25 cellular contexts compared by ENCODE assay signal in the genomic region with DNA sequence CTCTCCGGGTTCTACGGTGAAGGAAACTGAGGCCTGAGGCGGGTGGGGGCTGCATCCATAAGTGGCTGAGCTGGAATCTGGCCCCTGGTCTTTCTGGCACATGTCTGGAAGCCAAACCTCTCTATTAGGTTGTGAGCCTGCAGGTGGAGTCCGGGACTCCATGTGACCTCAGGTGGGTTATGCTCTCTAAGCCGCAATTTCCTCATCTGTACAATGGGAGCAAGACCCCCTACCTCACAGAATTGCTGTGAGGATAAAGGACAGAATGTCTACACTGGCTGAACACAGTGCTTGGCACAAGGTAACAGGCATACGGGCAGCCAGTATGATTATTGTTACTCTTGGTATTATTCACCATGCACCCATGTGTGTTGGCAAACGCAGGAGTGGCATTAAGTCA. TPM values are rescaled to one million over a fixed set of nuclear protein-coding genes. Genes with fewer than 3 reads are reported as not detected.
DNase-seq lines count a peak whose midpoint lies in the region; ATAC-seq, FAIRE-seq and TF ChIP-seq lines count a peak whose summit lies in the region.
"Had no signal": no experiment of that assay in that cellular context is flagged by ENCODE, and none has a peak within 500 bp of the region (broad histone marks: within the 10 kb centered on the region; RNA-seq: fewer than 3 reads in every experiment).

No MANE protein-coding gene starts in this region.

- no peak overlapping the region for H3K4me3 ChIP-seq in IMR-90 (ENCODE audit: insufficient read depth, low read depth, low read length)
- no peak overlapping the region for H3K4me3 ChIP-seq in astrocyte (ENCODE audit: insufficient read depth, low read depth, low read length)
- H3K4me3 ChIP-seq in mesenchymal stem cell (ENCODE audit: insufficient read depth in 1 of 2, low read depth in 1 of 2, low read length in 2 of 2), result no peak overlapping the region
- H3K4me3 ChIP-seq: GM12878, GM23248, SK-N-MC had no signal

- 96% methylated on average over 3 of the region's 7 CpGs; no CpG with 5 or more reads in 1 of the 2 experiments for WGBS in IMR-90 (ENCODE audit: extremely low coverage in 2 of 2, insufficient read length in 1 of 2), 2 experiments
- 95% methylated on average over 7 of the region's 7 CpGs for WGBS in mesenchymal stem cell

- no peak overlapping the region for H3K27ac ChIP-seq in IMR-90 (ENCODE audit: insufficient read depth, low read length)
- no peak overlapping the region for H3K27ac ChIP-seq in astrocyte (ENCODE audit: low read depth, low read length)
- no peak overlapping the region for H3K27ac ChIP-seq in mesenchymal stem cell (ENCODE audit: low read length, poor library complexity, severe bottlenecking)
- H3K27ac ChIP-seq: GM23248, SK-N-MC had no signal

- peaks cover 52% of the 10 kb centered on the region for H3K36me3 ChIP-seq in IMR-90 (ENCODE audit: control insufficient read depth, insufficient read depth, low read length)
- H3K36me3 ChIP-seq in astrocyte (ENCODE audit: insufficient read depth, low read length), result peaks cover 36% of the 10 kb centered on the region
- peaks cover 23 to 72% of the 10 kb centered on the region in 2 experiments for H3K36me3 ChIP-seq in mesenchymal stem cell (ENCODE audit: control insufficient read depth in 1 of 2, insufficient read depth in 2 of 2, low read depth in 1 of 2, low read length in 2 of 2)

- H2AK9ac ChIP-seq in IMR-90 (replicated peaks; ENCODE audit: low read depth, low read length, poor library complexity), result peak overlapping the region; percentile 5

- H2BK15ac ChIP-seq in IMR-90 (ENCODE audit: low read depth, low read length) (no peak overlapping the region), mesenchymal stem cell (ENCODE audit: low read depth, poor library complexity, severe bottlenecking) (no peak overlapping the region)

- peaks cover 21% of the 10 kb centered on the region for H3K36me3 Mint-ChIP-seq in astrocyte (ENCODE audit: low read depth, unreplicated experiment)
- H3K36me3 Mint-ChIP-seq: CD4-positive, CD25-positive, alpha-beta regulatory T cell had no signal

- no peak overlapping the region for H4K8ac ChIP-seq in IMR-90 (ENCODE audit: low read depth in 2 of 2, low read length in 2 of 2)
- no peak overlapping the region for H4K8ac ChIP-seq in mesenchymal stem cell (ENCODE audit: low read length)

- H3K14ac ChIP-seq in IMR-90 (replicated peaks; ENCODE audit: low read depth, low read length) (no peak overlapping the region), mesenchymal stem cell (ENCODE audit: low read length in 2 of 2) (no peak overlapping the region)

- no TSS peak for BruUV-seq in IMR-90 (replicated peaks; lab: Mats Ljungman, UMichigan)

- H3K4ac ChIP-seq in IMR-90 (ENCODE audit: low read depth, low read length), result peak overlapping the region; percentile 17; the same call in 1 of the 2 replicates
- no peak overlapping the region for H3K4ac ChIP-seq in mesenchymal stem cell (ENCODE audit: low read depth in 1 of 2, low read length in 2 of 2)

- dilution Hi-C loops in IMR-90 (cut with HindIII; ENCODE audit: low sequenced_read_pairs, unreplicated experiment), result no loop called here

- TF ChIP-seq POLR2A in IMR-90 (IDR thresholded peaks at IDR 0.05; ENCODE audit: low read depth, low read length), result no peak

- H3K4me1 Mint-ChIP-seq in astrocyte (ENCODE audit: low read depth, unreplicated experiment), result peaks cover 62% of the 10 kb centered on the region

- H2BK5ac ChIP-seq in IMR-90 (ENCODE audit: low read depth, low read length, poor library complexity, severe bottlenecking) (no peak overlapping the region), mesenchymal stem cell (ENCODE audit: low read depth, low read length, poor library complexity, severe bottlenecking) (no peak overlapping the region)

- no peaks in the 10 kb centered on the region for H3K9me3 ChIP-seq in IMR-90 (ENCODE audit: control insufficient read depth, insufficient read depth, low read length)
- H3K9me3 ChIP-seq in astrocyte (ENCODE audit: insufficient read depth, low read depth, low read length), result no peaks in the 10 kb centered on the region
- no peaks in the 10 kb centered on the region for H3K9me3 ChIP-seq in mesenchymal stem cell (ENCODE audit: control insufficient read depth, low read length)

- H3K4me3 Mint-ChIP-seq in astrocyte (ENCODE audit: unreplicated experiment), result peak overlapping the region; percentile 46
- H3K4me3 Mint-ChIP-seq: CD4-positive, CD25-positive, alpha-beta regulatory T cell; T-helper 17 cell had no signal

- H3K27me3 ChIP-seq in IMR-90 (ENCODE audit: control insufficient read depth, insufficient read depth, low read length), result no peaks in the 10 kb centered on the region
- H3K27me3 ChIP-seq in astrocyte (ENCODE audit: insufficient read depth, low read length), result no peaks in the 10 kb centered on the region
- no peaks in the 10 kb centered on the region for H3K27me3 ChIP-seq in mesenchymal stem cell (ENCODE audit: control insufficient read depth in 1 of 2, insufficient read depth in 1 of 2, low read length in 2 of 2)

- POLR2A ChIA-PET in IMR-90 (lab: Charles Lee; ENCODE audit: unreplicated experiment), result no interaction called here

- H4K5ac ChIP-seq in IMR-90 (ENCODE audit: low read depth, low read length), result no peak overlapping the region

- H4K91ac ChIP-seq in IMR-90 (ENCODE audit: insufficient read depth, low read depth, low read length) (no peak overlapping the region), mesenchymal stem cell (ENCODE audit: low read length) (peak overlapping the region; percentile 39)

- no peak overlapping the region for H3K56ac ChIP-seq in IMR-90 (ENCODE audit: extremely low read depth, insufficient read depth, low read length)

- H3K4me2 ChIP-seq in IMR-90 (ENCODE audit: low read depth, low read length), result no peak overlapping the region
- no peak overlapping the region for H3K4me2 ChIP-seq in astrocyte (ENCODE audit: low read length)
- no peak overlapping the region for H3K4me2 ChIP-seq in mesenchymal stem cell (ENCODE audit: low read length, poor library complexity, severe bottlenecking)

- H3K9ac ChIP-seq in IMR-90 (ENCODE audit: low read depth, low read length) (no peak overlapping the region), astrocyte (ENCODE audit: low read length) (no peak overlapping the region), mesenchymal stem cell (ENCODE audit: low read length) (no peak overlapping the region)
- H3K9ac ChIP-seq: GM23248 had no signal

- intact Hi-C loops in IMR-90 (cut with micrococcal nuclease), result no loop called here

- no peaks in the 10 kb centered on the region for H3K9me3 Mint-ChIP-seq in astrocyte (ENCODE audit: unreplicated experiment)
- H3K9me3 Mint-ChIP-seq: CD4-positive, CD25-positive, alpha-beta regulatory T cell had no signal

- TF ChIP-seq RAD21 in IMR-90 (IDR thresholded peaks at IDR 0.05; ENCODE audit: low read length), result no peak

- no peak for DNase-seq in IMR-90
- DNase-seq in astrocyte (ENCODE audit: low read depth), result no peak
- DNase-seq in mesenchymal stem cell, result no peak
- no peak for DNase-seq in amygdala (lab: John Stamatoyannopoulos, UW)
- DNase-seq in stimulated activated naive CD4-positive, alpha-beta T cell treated with Interleukin-2 at 50 U/mL for 16 hours (lab: John Stamatoyannopoulos, UW), result no peak
- DNase-seq in NCI-H1048 (lab: John Stamatoyannopoulos, UW), result no peak
- DNase-seq: CD4-positive, CD25-positive, alpha-beta regulatory T cell; COR-L47; DMS 273 treated with DMSO at 0.1 percent for 48 hours; DND-41; GM23248; HCEC 1CT; KG1; NCI-H1105; NCI-H146; NCI-H2029; NCI-H226; NCI-H524; NCI-H82; SHP77; SW 1271; T-helper 17 cell had no signal

- peaks cover 86% of the 10 kb centered on the region for H3K79me2 ChIP-seq in astrocyte (ENCODE audit: insufficient read depth, low read length)

- ATAC-seq in IMR-90 (ENCODE audit: low read depth), result no peak
- no peak for ATAC-seq in GM18498 (IDR thresholded peaks at IDR 0.05; ENCODE audit: unreplicated experiment)
- ATAC-seq: GM12878, T-helper 17 cell had no signal

- H3K79me1 ChIP-seq in IMR-90 (ENCODE audit: low read depth in 1 of 2, low read length in 2 of 2) (peaks cover 17 to 88% of the 10 kb centered on the region in 2 experiments; a peak in 3 of 4 replicates), mesenchymal stem cell (replicated peaks; ENCODE audit: low read length, poor library complexity, severe bottlenecking) (no peaks in the 10 kb centered on the region)

- H3K4me1 ChIP-seq in IMR-90 (ENCODE audit: control insufficient read depth, insufficient read depth, low read length) (peaks cover 61% of the 10 kb centered on the region), astrocyte (ENCODE audit: insufficient read depth, low read length) (peaks cover 88% of the 10 kb centered on the region), mesenchymal stem cell (ENCODE audit: control insufficient read depth, insufficient read depth, low read depth, low read length) (peaks cover 69% of the 10 kb centered on the region)

- H3K27me3 Mint-ChIP-seq in astrocyte (ENCODE audit: low read depth, unreplicated experiment), result no peaks in the 10 kb centered on the region
- H3K27me3 Mint-ChIP-seq: T-helper 17 cell had no signal

- H4K20me1 ChIP-seq in IMR-90 (ENCODE audit: insufficient read depth, low read length) (peaks cover 16% of the 10 kb centered on the region), astrocyte (ENCODE audit: insufficient read depth, low read length) (peaks cover 57% of the 10 kb centered on the region)

- TF ChIP-seq CTCF in IMR-90 (conservative IDR thresholded peaks at IDR 0.05; ENCODE audit: low read depth, low read length) (no peak), astrocyte (IDR thresholded peaks at IDR 0.05; ENCODE audit: insufficient read depth, low read depth, low read length) (no peak)

- no peak overlapping the region for H3K18ac ChIP-seq in IMR-90 (ENCODE audit: low read depth, low read length)
- H3K18ac ChIP-seq in mesenchymal stem cell (ENCODE audit: low read depth in 1 of 2, low read length in 2 of 2), result no peak overlapping the region

- H3K23ac ChIP-seq in IMR-90 (ENCODE audit: low read depth, low read length) (no peak overlapping the region), mesenchymal stem cell (ENCODE audit: low read length in 2 of 2) (no peak overlapping the region)

- in situ Hi-C loops in IMR-90 (cut with MboI; ENCODE audit: low sequenced_read_pairs), result no loop called here

- H2BK20ac ChIP-seq in IMR-90 (ENCODE audit: low read depth, low read length), result no peak overlapping the region

- H2BK120ac ChIP-seq in IMR-90 (ENCODE audit: low read depth, low read length) (no peak overlapping the region), mesenchymal stem cell (ENCODE audit: low read depth, low read length) (no peak overlapping the region)

- H2BK12ac ChIP-seq in mesenchymal stem cell (ENCODE audit: low read length in 2 of 2), result no peak overlapping the region

- peak overlapping the region; percentile 50 for H3K27ac Mint-ChIP-seq in astrocyte (ENCODE audit: unreplicated experiment)
- H3K27ac Mint-ChIP-seq: T-helper 17 cell had no signal

- CTCF ChIA-PET in IMR-90 (lab: Yijun Ruan, JAX), result no interaction called here

- FAIRE-seq in astrocyte (lab: Jason Lieb, UNC), result no peak
- FAIRE-seq: GM12878 had no signal

- H2AK5ac ChIP-seq in IMR-90 (ENCODE audit: low read depth, low read length) (no peak overlapping the region), mesenchymal stem cell (ENCODE audit: low read length, severe bottlenecking) (no peak overlapping the region)

- H2AFZ ChIP-seq in IMR-90 (replicated peaks; ENCODE audit: low read length, poor library complexity), result no peak overlapping the region
- H2AFZ ChIP-seq in astrocyte (ENCODE audit: low read depth, low read length), result no peak overlapping the region
- no peak overlapping the region for H2AFZ ChIP-seq in mesenchymal stem cell (ENCODE audit: low read depth, low read length)
- H2AFZ ChIP-seq: GM23248 had no signal

- H3K9me1 ChIP-seq in IMR-90 (ENCODE audit: insufficient read depth, low read length), result peaks cover 32% of the 10 kb centered on the region

RNA-seq across cellular contexts. Expression of a gene that starts 6.7 kb away (rescaled TPM):
- total RNA-seq in IMR-90 (2012; rRNA removed) (22.5 and 24.0 TPM in 2 replicates), astrocyte (117 and 140 TPM in 2 replicates)
- polyA plus RNA-seq in IMR-90 (2012; rRNA removed), result 72.6 and 82.5 TPM in 2 replicates
- polyA plus RNA-seq in IMR-90 (2012; cell fraction: cytosol; rRNA removed), result 65.8 and 89.5 TPM in 2 replicates
- polyA plus RNA-seq in IMR-90 (2012; cell fraction: nucleus; rRNA removed; ENCODE audit: low replicate concordance), result 96.5 and 215 TPM in 2 replicates
- polyA plus RNA-seq in mesenchymal stem cell (2013, experiment 1 of 2), result 31.9 TPM
- 31.0 TPM for polyA plus RNA-seq in mesenchymal stem cell (2013, experiment 2 of 2)
- total RNA-seq: CD4-positive, CD25-positive, alpha-beta regulatory T cell; T-helper 17 cell had no signal
- polyA plus RNA-seq: CD4-positive, CD25-positive, alpha-beta regulatory T cell had no signal
